Comparison of ENCODE assay signal across 15 cellular contexts in genomic region chr20:57838670-57839142, GRCh38.
DNase-seq lines count a peak whose midpoint lies in the region; ATAC-seq and TF ChIP-seq lines count a peak whose summit lies in the region.
"Had no signal": no experiment of that assay in that cellular context is flagged by ENCODE, and none has a peak within 500 bp of the region (broad histone marks: within the 10 kb centered on the region; RNA-seq: fewer than 3 reads in every experiment).

No MANE protein-coding gene starts in this region.

- no peak overlapping the region for H3K4me3 ChIP-seq in astrocyte of the spinal cord (ENCODE audit: low read depth, low read length)

- in situ Hi-C loops in astrocyte of the spinal cord (cut with HindIII; ENCODE audit: low sequenced_read_pairs): no loop called here

- H3K36me3 Mint-ChIP-seq in osteocyte (ENCODE audit: unreplicated experiment): no peaks in the 10 kb centered on the region
- H3K36me3 Mint-ChIP-seq: activated naive CD4-positive, alpha-beta T cell treated with anti-CD3 and anti-CD28 coated beads, Interleukin-2, amount 50 U/mL, for 72 hours had no signal

- no peak overlapping the region for H3K4me3 Mint-ChIP-seq in osteocyte (ENCODE audit: unreplicated experiment)
- H3K4me3 Mint-ChIP-seq: activated CD4-positive, alpha-beta T cell treated with anti-CD3 and anti-CD28 coated beads, Interleukin-2, amount 10 ng/mL, durations not matched to agents 7 days and 5 days had no signal

- H3K27me3 Mint-ChIP-seq in osteocyte (ENCODE audit: unreplicated experiment): peaks cover 39% of the 10 kb centered on the region
- H3K27me3 Mint-ChIP-seq: activated CD4-positive, alpha-beta T cell treated with anti-CD3 and anti-CD28 coated beads, Interleukin-2, amount 10 ng/mL, durations not matched to agents 7 days and 5 days had no signal

- TF ChIP-seq CTCF in astrocyte of the spinal cord (IDR thresholded peaks at IDR 0.05; ENCODE audit: low read depth, low read length) (no peak), osteocyte (IDR thresholded peaks at IDR 0.05) (no peak)

- H3K9me3 Mint-ChIP-seq in osteocyte (ENCODE audit: unreplicated experiment): no peaks in the 10 kb centered on the region
- H3K9me3 Mint-ChIP-seq: activated CD4-positive, alpha-beta T cell treated with anti-CD3 and anti-CD28 coated beads, Interleukin-2, amount 10 ng/mL, durations not matched to agents 7 days and 5 days; activated naive CD4-positive, alpha-beta T cell treated with anti-CD3 and anti-CD28 coated beads, Interleukin-2, amount 50 U/mL, for 72 hours had no signal

- ATAC-seq in GM21381 (IDR thresholded peaks at IDR 0.05; ENCODE audit: unreplicated experiment): no peak
- no peak for ATAC-seq in HG02623 (IDR thresholded peaks at IDR 0.05; ENCODE audit: unreplicated experiment)
- ATAC-seq: activated naive CD4-positive, alpha-beta T cell treated with anti-CD3 and anti-CD28 coated beads, Interleukin-2, amount 50 U/mL, for 72 hours; Right ventricle myocardium inferior had no signal

- DNase-seq in Daoy (ENCODE audit: low read depth): peak; percentile 25
- DNase-seq in NCI-H2171 (lab: John Stamatoyannopoulos, UW): peak; percentile 96
- DNase-seq in astrocyte of the spinal cord (ENCODE audit: low read depth, low spot score): peak; percentile 83
- peak; percentile 80 for DNase-seq in osteocyte (ENCODE audit: extremely low spot score, unreplicated experiment)
- DNase-seq in stimulated activated CD4-positive, alpha-beta T cell treated with anti-CD3 and anti-CD28 coated beads, Interleukin-4, amount 100 ng/mL, for 1 hour: no peak
- DNase-seq: activated CD4-positive, alpha-beta T cell treated with anti-CD3 and anti-CD28 coated beads, Interleukin-2, amount 10 ng/mL, durations not matched to agents 7 days and 5 days; activated T-cell treated with anti-CD3 and anti-CD28 coated beads, Interleukin-2, amount 50 U/mL, for 1 hour; DMS53; effector memory CD4-positive, alpha-beta T cell; NCI-H2107; T1000 had no signal

- no peak overlapping the region for H3K27ac Mint-ChIP-seq in osteocyte (ENCODE audit: unreplicated experiment)
- H3K27ac Mint-ChIP-seq: activated CD4-positive, alpha-beta T cell treated with anti-CD3 and anti-CD28 coated beads, Interleukin-2, amount 10 ng/mL, durations not matched to agents 7 days and 5 days had no signal

- H3K4me1 Mint-ChIP-seq in osteocyte (ENCODE audit: unreplicated experiment): no peaks in the 10 kb centered on the region
- H3K4me1 Mint-ChIP-seq: activated CD4-positive, alpha-beta T cell treated with anti-CD3 and anti-CD28 coated beads, Interleukin-2, amount 10 ng/mL, durations not matched to agents 7 days and 5 days had no signal
